ENCODE assay signal across 1 cellular context in the genomic region with DNA sequence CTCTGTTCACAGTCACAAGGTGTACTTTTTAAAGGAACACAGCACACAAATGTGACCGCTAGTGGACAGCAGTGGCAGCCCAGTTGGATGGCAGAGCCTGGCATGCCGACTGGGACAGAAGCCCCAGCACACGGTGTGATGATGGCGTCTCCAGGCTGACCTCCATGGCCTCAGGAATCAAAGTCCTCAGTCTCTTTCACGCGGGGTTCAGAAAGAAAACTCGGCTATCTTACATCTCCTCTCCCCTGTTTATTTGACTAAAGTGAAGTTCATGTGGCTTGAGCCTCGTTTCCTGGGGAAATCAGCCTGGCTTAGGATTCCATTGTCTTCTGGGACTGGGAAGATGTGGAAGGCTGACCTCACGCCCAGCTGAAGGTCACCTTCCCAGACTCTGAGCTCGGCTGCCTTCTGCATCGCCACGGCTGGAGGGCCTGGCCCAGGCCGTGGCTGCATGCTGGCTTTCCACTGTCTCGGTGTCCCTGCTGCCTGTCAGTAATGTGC.
TF ChIP-seq lines count a peak whose summit lies in the region.

No MANE protein-coding gene starts in this region.

TF ChIP-seq in H1, 55 proteins besides CTCF, POLR2A, EP300 and RAD21 (continued from another document):
- TF ChIP-seq POU5F1 (IDR thresholded peaks at IDR 0.05; ENCODE audit: low read depth, low read length) (no peak), JUN (IDR thresholded peaks at IDR 0.05; ENCODE audit: low read depth, low read length) (no peak), SUZ12 (IDR thresholded peaks at IDR 0.05; ENCODE audit: low read length) (no peak)
TF ChIP-seq in H1: peak in this region for 0.
